ENCODE assay signal across 21 cellular contexts in the genomic region with DNA sequence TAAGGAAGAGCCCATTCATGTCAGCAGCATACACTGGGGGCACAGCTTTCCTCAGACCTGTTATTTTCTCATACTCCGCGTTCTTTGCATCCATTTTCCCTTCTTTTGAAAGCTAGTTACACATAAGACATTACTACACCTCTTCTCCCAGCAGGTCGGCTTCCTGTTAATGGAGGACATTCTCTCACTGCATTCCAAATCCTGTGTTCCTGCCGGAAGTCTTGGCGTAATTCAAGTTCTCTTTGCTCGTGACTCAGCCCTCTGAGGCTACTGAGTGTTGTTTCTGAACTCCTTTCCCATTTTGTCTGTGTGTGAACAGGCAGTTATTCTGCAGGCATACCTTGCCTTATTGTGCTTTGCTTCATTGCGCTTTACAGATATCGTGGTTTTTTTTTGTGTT.
A peak's percentile ranks its signal among the peaks of the same experiment; 100 is the strongest.
DNase-seq lines count a peak whose midpoint lies in the region; ATAC-seq lines count a peak whose summit lies in the region.
"Had no signal": no experiment of that assay in that cellular context is flagged by ENCODE, and none has a peak within 500 bp of the region (broad histone marks: within the 10 kb centered on the region; RNA-seq: fewer than 3 reads in every experiment).

No MANE protein-coding gene starts in this region.

- DNase-seq in EH (ENCODE audit: low read depth): peak; percentile 23
- peak; percentile 27 for DNase-seq in NT2/D1 (ENCODE audit: low read depth, low spot score)
- peak; percentile 40 for DNase-seq in iris pigment epithelial cell (ENCODE audit: low read depth)
- no peak for DNase-seq in activated naive CD4-positive, alpha-beta T cell treated with anti-CD3 and anti-CD28 coated beads, Interleukin-2, amount 10 ng/mL, durations not matched to agents 7 days and 5 days
- DNase-seq in NCI-H2227 (lab: John Stamatoyannopoulos, UW; ENCODE audit: unreplicated experiment): no peak
- DNase-seq: activated CD4-positive, alpha-beta T cell treated with anti-CD3 and anti-CD28 coated beads for 36 hours; activated CD8-positive, alpha-beta memory T cell treated with anti-CD3 and anti-CD28 coated beads, Interleukin-2, amount 50 U/mL, for 4 hours; CD4-positive, CD25-positive, alpha-beta regulatory T cell; effector CD8-positive, alpha-beta T cell; foreskin melanocyte; NCI-H2029; NCI-H510A treated with DMSO at 0.1 percent for 48 hours; SJCRH30; stimulated activated CD4-positive, alpha-beta T cell treated with anti-CD3 and anti-CD28 coated beads, Interleukin-15, amount 100 ng/mL, for 24 hours; stimulated activated naive CD8-positive, alpha-beta T cell treated with anti-CD3 and anti-CD28 coated beads, Interleukin-15, amount 100 ng/mL, for 72 hours had no signal

- no peaks in the 10 kb centered on the region for H3K4me1 Mint-ChIP-seq in dendritic cell treated with granulocyte-macrophage colony-stimulating factor and Interleukin-4, amounts not matched to agents 40 ng/mL and 50 ng/mL, for 4 days (ENCODE audit: low read depth)
- no peaks in the 10 kb centered on the region for H3K4me1 Mint-ChIP-seq in activated naive CD4-positive, alpha-beta T cell treated with anti-CD3 and anti-CD28 coated beads, Interleukin-2, amount 10 ng/mL, durations not matched to agents 7 days and 5 days
- H3K4me1 Mint-ChIP-seq: activated CD4-positive, alpha-beta T cell treated with anti-CD3 and anti-CD28 coated beads for 36 hours; CD4-positive, CD25-positive, alpha-beta regulatory T cell; stimulated activated naive CD8-positive, alpha-beta T cell treated with anti-CD3 and anti-CD28 coated beads, Interleukin-15, amount 100 ng/mL, for 72 hours had no signal

- intact Hi-C loops in dendritic cell treated with granulocyte-macrophage colony-stimulating factor and Interleukin-4, amounts not matched to agents 40 ng/mL and 50 ng/mL, for 4 days (cut with micrococcal nuclease): no loop called here

- no peaks in the 10 kb centered on the region for H3K9me3 ChIP-seq in NT2/D1 (ENCODE audit: insufficient read depth, low read length)
- H3K9me3 ChIP-seq: SJCRH30 had no signal

- H3K4me3 Mint-ChIP-seq in dendritic cell treated with granulocyte-macrophage colony-stimulating factor and Interleukin-4, amounts not matched to agents 40 ng/mL and 50 ng/mL, for 4 days: no peak overlapping the region
- H3K4me3 Mint-ChIP-seq in activated naive CD4-positive, alpha-beta T cell treated with anti-CD3 and anti-CD28 coated beads, Interleukin-2, amount 10 ng/mL, durations not matched to agents 7 days and 5 days: no peak overlapping the region
- H3K4me3 Mint-ChIP-seq: activated CD4-positive, alpha-beta T cell treated with anti-CD3 and anti-CD28 coated beads for 36 hours; CD4-positive, CD25-positive, alpha-beta regulatory T cell; natural killer cell treated with Interleukin-12 subunit alpha and Interleukin-12 subunit beta and Interleukin-15 and Interleukin-18, amount 100 ng/mL, for 72 hours; stimulated activated naive CD8-positive, alpha-beta T cell treated with anti-CD3 and anti-CD28 coated beads, Interleukin-15, amount 100 ng/mL, for 72 hours; T-helper 2 cell treated with Interferon-gamma antibody and Interleukin-4, amounts not matched to agents 5 μg/mL and 100 μg/mL, for 36 hours had no signal

- H3K27me3 Mint-ChIP-seq in dendritic cell treated with granulocyte-macrophage colony-stimulating factor and Interleukin-4, amounts not matched to agents 40 ng/mL and 50 ng/mL, for 4 days: no peaks in the 10 kb centered on the region
- peaks cover 3% of the 10 kb centered on the region for H3K27me3 Mint-ChIP-seq in activated naive CD4-positive, alpha-beta T cell treated with anti-CD3 and anti-CD28 coated beads, Interleukin-2, amount 10 ng/mL, durations not matched to agents 7 days and 5 days
- H3K27me3 Mint-ChIP-seq: activated CD4-positive, alpha-beta T cell treated with anti-CD3 and anti-CD28 coated beads for 36 hours; CD4-positive, CD25-positive, alpha-beta regulatory T cell; natural killer cell treated with Interleukin-12 subunit alpha and Interleukin-12 subunit beta and Interleukin-15 and Interleukin-18, amount 100 ng/mL, for 72 hours; stimulated activated naive CD8-positive, alpha-beta T cell treated with anti-CD3 and anti-CD28 coated beads, Interleukin-15, amount 100 ng/mL, for 72 hours had no signal

- no peaks in the 10 kb centered on the region for H3K9me3 Mint-ChIP-seq in dendritic cell treated with granulocyte-macrophage colony-stimulating factor and Interleukin-4, amounts not matched to agents 40 ng/mL and 50 ng/mL, for 4 days
- no peaks in the 10 kb centered on the region for H3K9me3 Mint-ChIP-seq in activated naive CD4-positive, alpha-beta T cell treated with anti-CD3 and anti-CD28 coated beads, Interleukin-2, amount 10 ng/mL, durations not matched to agents 7 days and 5 days
- H3K9me3 Mint-ChIP-seq: natural killer cell treated with Interleukin-12 subunit alpha and Interleukin-12 subunit beta and Interleukin-15 and Interleukin-18, amount 100 ng/mL, for 72 hours; T-helper 2 cell treated with Interferon-gamma antibody and Interleukin-4, amounts not matched to agents 5 μg/mL and 100 μg/mL, for 36 hours had no signal

- no peaks in the 10 kb centered on the region for H3K36me3 ChIP-seq in NT2/D1 (ENCODE audit: insufficient read depth, insufficient read length, low read length)
- H3K36me3 ChIP-seq: cardiac muscle cell, SJCRH30 had no signal

- CTCF ChIA-PET in activated naive CD4-positive, alpha-beta T cell treated with anti-CD3 and anti-CD28 coated beads, Interleukin-2, amount 10 ng/mL, durations not matched to agents 7 days and 5 days (lab: Charles Lee): no interaction called here

- ATAC-seq in HG03139 (IDR thresholded peaks at IDR 0.05; ENCODE audit: unreplicated experiment): no peak
- no peak for ATAC-seq in GM18868 (IDR thresholded peaks at IDR 0.05; ENCODE audit: unreplicated experiment)
- ATAC-seq: activated CD4-positive, alpha-beta T cell treated with anti-CD3 and anti-CD28 coated beads for 36 hours; natural killer cell treated with Interleukin-12 subunit alpha and Interleukin-12 subunit beta and Interleukin-15 and Interleukin-18, amount 100 ng/mL, for 72 hours; stimulated activated naive CD8-positive, alpha-beta T cell treated with anti-CD3 and anti-CD28 coated beads, Interleukin-15, amount 100 ng/mL, for 72 hours had no signal

- no peaks in the 10 kb centered on the region for H3K36me3 Mint-ChIP-seq in dendritic cell treated with granulocyte-macrophage colony-stimulating factor and Interleukin-4, amounts not matched to agents 40 ng/mL and 50 ng/mL, for 4 days (ENCODE audit: low read depth)
- H3K36me3 Mint-ChIP-seq in activated naive CD4-positive, alpha-beta T cell treated with anti-CD3 and anti-CD28 coated beads, Interleukin-2, amount 10 ng/mL, durations not matched to agents 7 days and 5 days: no peaks in the 10 kb centered on the region

- H3K4me3 ChIP-seq in NT2/D1 (ENCODE audit: insufficient read length, low read depth): no peak overlapping the region
- H3K4me3 ChIP-seq: cardiac muscle cell, SJCRH30 had no signal

- no peaks in the 10 kb centered on the region for H3K27me3 ChIP-seq in NT2/D1 (ENCODE audit: insufficient read depth, insufficient read length)
- H3K27me3 ChIP-seq: cardiac muscle cell, SJCRH30 had no signal

- no peak overlapping the region for H3K9ac ChIP-seq in NT2/D1 (ENCODE audit: insufficient read length, low read depth)

- no peaks in the 10 kb centered on the region for H3K4me1 ChIP-seq in NT2/D1 (ENCODE audit: insufficient read depth, insufficient read length)
- H3K4me1 ChIP-seq: SJCRH30 had no signal

- H3K27ac Mint-ChIP-seq in dendritic cell treated with granulocyte-macrophage colony-stimulating factor and Interleukin-4, amounts not matched to agents 40 ng/mL and 50 ng/mL, for 4 days: peak overlapping the region; percentile 10
- H3K27ac Mint-ChIP-seq in activated naive CD4-positive, alpha-beta T cell treated with anti-CD3 and anti-CD28 coated beads, Interleukin-2, amount 10 ng/mL, durations not matched to agents 7 days and 5 days: no peak overlapping the region
- H3K27ac Mint-ChIP-seq: activated CD4-positive, alpha-beta T cell treated with anti-CD3 and anti-CD28 coated beads for 36 hours; CD4-positive, CD25-positive, alpha-beta regulatory T cell; natural killer cell treated with Interleukin-12 subunit alpha and Interleukin-12 subunit beta and Interleukin-15 and Interleukin-18, amount 100 ng/mL, for 72 hours; T-helper 2 cell treated with Interferon-gamma antibody and Interleukin-4, amounts not matched to agents 5 μg/mL and 100 μg/mL, for 36 hours had no signal

Comparison
In these comparisons a context has a peak if more than half of its experiments do, and no peak if none do; other contexts are left out.
1. DNase-seq: peak in EH (single experiment), NT2/D1 (single experiment) and iris pigment epithelial cell (single experiment); none in activated naive CD4-positive, alpha-beta T cell treated with anti-CD3 and anti-CD28 coated beads, Interleukin-2, amount 10 ng/mL, durations not matched to agents 7 days and 5 days (single experiment) and NCI-H2227 (single experiment).